ENCODE assay signal across 17 cellular contexts in the genomic region with DNA sequence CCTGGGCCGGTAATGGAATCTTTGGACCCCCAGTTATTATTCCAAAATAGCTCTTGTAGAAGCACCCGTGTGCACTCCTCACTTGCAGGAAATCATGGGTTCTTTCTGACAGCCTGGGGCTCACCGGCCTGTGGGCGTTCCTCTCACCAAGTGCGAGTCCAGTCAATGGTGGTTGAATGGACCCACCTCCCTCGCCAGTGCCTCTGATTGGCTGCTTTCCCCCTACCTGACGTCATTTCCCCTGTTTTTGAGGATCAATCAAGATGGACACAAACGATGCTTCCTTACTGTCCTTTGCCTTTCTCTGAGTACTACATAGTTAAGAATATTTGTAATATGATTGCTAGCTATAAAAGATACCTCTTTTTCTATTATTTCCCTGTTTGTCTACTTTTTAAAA. TPM values are rescaled to one million over a fixed set of nuclear protein-coding genes. Genes with fewer than 3 reads are reported as not detected.
DNase-seq lines count a peak whose midpoint lies in the region; TF ChIP-seq lines count a peak whose summit lies in the region.
"Had no signal": no experiment of that assay in that cellular context is flagged by ENCODE, and none has a peak within 500 bp of the region (broad histone marks: within the 10 kb centered on the region; RNA-seq: fewer than 3 reads in every experiment).

No MANE protein-coding gene starts in this region.

- H3K4me1 ChIP-seq in SJCRH30 (no peaks in the 10 kb centered on the region), ascending aorta (no peaks in the 10 kb centered on the region)
- H3K4me1 ChIP-seq: SJSA1 had no signal

- no peak for TF ChIP-seq CTCF in ascending aorta (IDR thresholded peaks at IDR 0.05)

- H3K27ac ChIP-seq in SJCRH30 (no peak overlapping the region), cingulate gyrus (ENCODE audit: low read depth, low read length) (peak overlapping the region; percentile 49), temporal lobe (ENCODE audit: low read depth, low read length) (peak overlapping the region; percentile 80), ascending aorta (no peak overlapping the region)
- H3K27ac ChIP-seq: SJSA1 had no signal

- intact Hi-C loops in ascending aorta (cut with DNase I): no loop called here

- no peaks in the 10 kb centered on the region for H3K27me3 ChIP-seq in SJCRH30
- no peaks in the 10 kb centered on the region for H3K27me3 ChIP-seq in ascending aorta

- no peaks in the 10 kb centered on the region for H3K36me3 ChIP-seq in SJCRH30
- H3K36me3 ChIP-seq in ascending aorta: no peaks in the 10 kb centered on the region
- H3K36me3 ChIP-seq: SJSA1 had no signal

- DNase-seq in NCI-H2227 treated with DMSO at 0.1 percent for 48 hours (lab: John Stamatoyannopoulos, UW): peak; percentile 4
- DNase-seq in SJCRH30: peak; percentile 40 to 67
- DNase-seq in ascending aorta (ENCODE audit: low spot score in 2 of 2): no peak
- DNase-seq in NCI-H1417 treated with DMSO at 0.1 percent for 48 hours (lab: John Stamatoyannopoulos, UW): no peak
- no peak for DNase-seq in NCI-H1092 (lab: John Stamatoyannopoulos, UW)
- DNase-seq: ACHN, AML-193, DMS153, EL, HCEC 1CT, NCI-H1436, NCI-H2081 treated with DMSO at 0.1 percent for 48 hours, NCI-H524 treated with DMSO at 0.1 percent for 48 hours, PC-3 had no signal

- H3K9me3 ChIP-seq in SJCRH30 (replicated peaks) (no peaks in the 10 kb centered on the region), ascending aorta (no peaks in the 10 kb centered on the region)
- H3K9me3 ChIP-seq: SJSA1 had no signal

- H3K4me3 ChIP-seq in SJCRH30 (no peak overlapping the region; the same call in 1 of the 2 replicates), ascending aorta (no peak overlapping the region)
- H3K4me3 ChIP-seq: SJSA1 had no signal

RNA-seq across cellular contexts. Expression of gene MOBP, which starts 18.1 kb away (rescaled TPM):
- 0.04 TPM in 1 of 2 replicates, not detected in the other for total RNA-seq in SJCRH30 (2014; rRNA removed; shearing (Covaris generic))
- total RNA-seq in temporal lobe: 0.25 TPM
- not detected for total RNA-seq in ascending aorta
- total RNA-seq: PC-3, SJSA1 had no signal

Comparison
In these comparisons a context has a peak if more than half of its experiments do, and no peak if none do; other contexts are left out.
1. DNase-seq: peak in NCI-H2227 treated with DMSO at 0.1 percent for 48 hours (single experiment) and SJCRH30 (2 of 2); none in ascending aorta (0 of 2), NCI-H1417 treated with DMSO at 0.1 percent for 48 hours (single experiment) and NCI-H1092 (single experiment).
2. H3K27ac ChIP-seq: peak in cingulate gyrus (single experiment) and temporal lobe (single experiment); none in SJCRH30 (single experiment) and ascending aorta (0 of 2).